ENCODE assay signal across 8 cellular contexts in the genomic region with DNA sequence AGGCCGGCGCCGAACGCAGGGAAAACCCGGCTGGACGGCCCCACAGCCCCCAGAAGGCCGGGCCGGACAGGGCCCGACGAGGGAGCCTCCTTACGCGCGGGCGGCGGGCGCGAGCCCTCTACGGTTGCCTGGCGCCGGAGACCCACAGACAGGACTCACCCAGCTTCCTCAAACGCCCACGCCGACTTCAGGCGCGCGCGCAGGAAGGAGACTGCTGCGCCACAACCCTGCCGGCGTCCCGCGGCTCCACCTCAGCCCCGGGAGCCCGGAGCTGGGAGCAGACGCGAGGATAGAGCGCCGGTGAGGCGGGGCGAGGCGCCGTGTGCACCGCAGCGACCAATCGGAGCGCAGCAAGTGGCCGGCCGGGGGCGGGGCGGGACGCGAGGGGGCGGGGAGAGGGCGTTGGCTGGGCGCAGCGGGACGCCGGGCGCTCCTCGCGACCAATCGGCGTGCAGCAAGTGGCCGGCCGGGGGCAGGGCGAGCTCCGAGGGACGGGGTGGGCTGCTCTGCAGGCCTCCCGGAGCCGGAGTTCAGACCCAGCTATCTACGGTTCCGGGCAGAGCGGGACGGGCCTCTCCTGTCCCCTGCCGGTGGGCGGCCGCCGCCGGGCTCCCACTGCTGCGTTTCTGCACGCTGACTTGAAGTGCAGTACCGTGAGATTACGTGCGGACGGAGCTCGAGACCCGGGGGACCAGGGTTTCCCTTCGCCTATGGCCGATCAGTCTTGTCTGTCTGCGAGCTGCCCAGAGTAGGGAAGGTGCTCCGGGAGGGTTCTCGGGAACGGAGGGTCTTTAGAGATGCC. TPM values are rescaled to one million over a fixed set of nuclear protein-coding genes. Genes with fewer than 3 reads are reported as not detected.
A peak's percentile ranks its signal among the peaks of the same experiment; 100 is the strongest.
DNase-seq lines count a peak whose midpoint lies in the region; ATAC-seq, FAIRE-seq and TF ChIP-seq lines count a peak whose summit lies in the region.

A gene (minus strand): TSS at position 296 of the 802 bp plus-strand sequence. CDS start 11,089 bp downstream, outside the sequence.

- TF ChIP-seq POLR2A in H1 (IDR thresholded peaks at IDR 0.05; ENCODE audit: control extremely low read depth in 1 of 2, low read depth in 2 of 2, low read length in 2 of 2), result peak; percentile 65 to 82

- H3K9me3 ChIP-seq in Caco-2, result no peaks in the 10 kb centered on the region
- H3K9me3 ChIP-seq in H1 (ENCODE audit: insufficient read depth in 2 of 2, low read depth in 1 of 2, low read length in 1 of 2), result no peaks in the 10 kb centered on the region

- no peaks in the 10 kb centered on the region for H3K27me3 Mint-ChIP-seq in Caco-2 (ENCODE audit: insufficient read depth, unreplicated experiment)

- no peak within 1 kb of the TSS for H2BK15ac ChIP-seq in H1 (ENCODE audit: low read length)

- 1% methylated on average over 47 of the region's 93 CpGs; no CpG with 5 or more reads in 1 of the 2 experiments for WGBS in H1 (ENCODE audit: extremely low coverage in 1 of 2, insufficient coverage in 1 of 2, insufficient read length in 1 of 2, insufficient replicate concordance in 2 of 2, low coverage in 1 of 2, low lambda C conversion rate in 2 of 2, missing lambda C conversion rate in 1 of 2), 2 experiments

- peak within 1 kb of the TSS; percentile 43; the same call in 1 of the 2 replicates for H3K27ac ChIP-seq in H1 (ENCODE audit: low read depth, low read length)

- H3K4me3 Mint-ChIP-seq in Caco-2 (ENCODE audit: unreplicated experiment), result peak within 1 kb of the TSS; percentile 91

- peak within 1 kb of the TSS; percentile 88 to 95 for H3K4me2 ChIP-seq in H1 (ENCODE audit: insufficient read depth in 1 of 2, low read depth in 2 of 2, low read length in 2 of 2)

- no TSS peak for BruUV-seq in Caco-2 (replicated peaks; lab: Mats Ljungman, UMichigan)

- H2BK20ac ChIP-seq in H1 (ENCODE audit: low read length), result no peak within 1 kb of the TSS

- no peaks in the 10 kb centered on the region for H3K9me3 Mint-ChIP-seq in Caco-2 (ENCODE audit: unreplicated experiment)

- H3K4me1 ChIP-seq in Caco-2 (peaks cover 6% of the 10 kb centered on the region; the same call in 1 of the 2 replicates), H1 (replicated peaks in 1 of 4; ENCODE audit: control insufficient read depth in 3 of 4, insufficient read depth in 4 of 4, low read length in 3 of 4) (0 out of 7 replicates have a peak, but pooled peaks cover 0 to 6% (median 0%) of the 10 kb centered on the region in 4 experiments)

- H4K20me1 ChIP-seq in H1 (replicated peaks in 1 of 2; ENCODE audit: control insufficient read depth in 1 of 2, insufficient read depth in 2 of 2, low read length in 2 of 2), result peaks cover 2% of the 10 kb centered on the region in 2 experiments

- peaks cover 10% of the 10 kb centered on the region for H3K23me2 ChIP-seq in H1 (ENCODE audit: low read depth, low read length)

- H2AFZ ChIP-seq in H1 (ENCODE audit: low read length), result peak within 1 kb of the TSS; percentile 92

- CTCF ChIA-PET in Caco-2 (lab: Charles Lee), result interaction anchor here (0.5 to 1.7 kb wide), 20 partner anchors 11 to 540 kb away, joined by 3 to 27 read pairs (median 4); a partner anchor contains a TSS
- CTCF ChIA-PET in H1 (lab: Charles Lee; ENCODE audit: partially characterized antibody), result interaction anchor here (0.8 to 1.5 kb wide), 9 partner anchors 10 to 412 kb away, joined by 3 to 5 read pairs (median 4); no protein-coding TSS in a partner anchor

- H4K8ac ChIP-seq in H1 (ENCODE audit: extremely low read depth, insufficient read depth, low read length), result peak within 1 kb of the TSS; percentile 94

- peak; percentile 33 to 51 for TF ChIP-seq RAD21 in H1 (IDR thresholded peaks at IDR 0.05 in 1 of 2, conservative IDR thresholded peaks at IDR 0.05 in 1 of 2; ENCODE audit: low read depth in 2 of 2, low read length in 2 of 2)

- intact Hi-C loops in Caco-2 (cut with micrococcal nuclease; ENCODE audit: unreplicated experiment), result no loop called here

- H3K4ac ChIP-seq in H1 (replicated peaks; ENCODE audit: insufficient read length, low read depth, low read length), result no peak within 1 kb of the TSS

- TF ChIP-seq EP300 in H1 (IDR thresholded peaks at IDR 0.05; ENCODE audit: borderline replicate concordance in 1 of 2, low read depth in 2 of 2, low read length in 2 of 2), result peak in 1 of 2 experiments; percentile 4; a peak in 1 of 3 replicates

- no peaks in the 10 kb centered on the region for H3K79me1 ChIP-seq in H1 (ENCODE audit: low read depth, low read length)

- H4K5ac ChIP-seq in H1 (ENCODE audit: insufficient read length, low read depth, low read length), result peak within 1 kb of the TSS; percentile 80

- H3K36me3 ChIP-seq in Caco-2 (ENCODE audit: control insufficient read depth, insufficient read depth, low read length) (no peaks in the 10 kb centered on the region), H1 (ENCODE audit: control insufficient read depth in 2 of 4, insufficient read depth in 4 of 4, low read length in 3 of 4) (no peaks in the 10 kb centered on the region)

- ATAC-seq in GM21367 (IDR thresholded peaks at IDR 0.05; ENCODE audit: unreplicated experiment), result peak; percentile 81

- POLR2A ChIA-PET in Caco-2 (lab: Charles Lee), result interaction anchor here (0.7 to 3.5 kb wide), 11 partner anchors 12 to 593 kb away, joined by 3 to 43 read pairs (median 6); a partner anchor contains a TSS
- POLR2A ChIA-PET in H1 (lab: Charles Lee; ENCODE audit: partially characterized antibody), result interaction anchor here (0.8 to 4.2 kb wide), 11 partner anchors 11 to 654 kb away, joined by 3 to 30 read pairs (median 5); a partner anchor contains a TSS

- peak; percentile 62 for FAIRE-seq in HTR-8/SVneo (lab: Jason Lieb, UNC)
- no peak for FAIRE-seq in H1 (lab: Jason Lieb, UNC)

- DNase-seq in Caco-2 (peak; percentile 97), HTR-8/SVneo (ENCODE audit: insufficient read length, low spot score) (peak; percentile 96), NOMO-1 treated with DMSO at 0.1 percent for 48 hours (lab: John Stamatoyannopoulos, UW; ENCODE audit: unreplicated experiment) (peak; percentile 95), H1 (ENCODE audit: low read depth in 1 of 2, low spot score in 2 of 2) (peak; percentile 88 to 95), mesenteric fat pad (ENCODE audit: low spot score) (peak; percentile 99)
- peak; percentile 87 to 98 (median 92) for DNase-seq in activated CD8-positive, alpha-beta memory T cell treated with anti-CD3 and anti-CD28 coated beads for 48 hours (ENCODE audit: low read depth in 2 of 3, low spot score in 2 of 3)
- peak; percentile 97 for DNase-seq in stimulated activated CD8-positive, alpha-beta memory T cell treated with anti-CD3 and anti-CD28 coated beads, Interleukin-15, amount 100 ng/mL, for 24 hours (ENCODE audit: low read depth)

- peak within 1 kb of the TSS; percentile 69 to 88 (median 74) for H3K9ac ChIP-seq in H1 (replicated peaks in 1 of 4; ENCODE audit: extremely low read depth in 1 of 4, low read depth in 3 of 4, low read length in 3 of 4)

- TF ChIP-seq CTCF in Caco-2 (IDR thresholded peaks at IDR 0.05; ENCODE audit: insufficient read depth in 1 of 2, low read depth in 1 of 2, low read length in 1 of 2, severe bottlenecking in 1 of 2, unreplicated experiment in 1 of 2), result peak; percentile 35 to 82
- peak; percentile 40 to 49 (median 41) for TF ChIP-seq CTCF in H1 (IDR thresholded peaks at IDR 0.05; ENCODE audit: control extremely low read depth in 1 of 3, insufficient read depth in 1 of 3, low read depth in 1 of 3, low read length in 3 of 3)

- no peak within 1 kb of the TSS for H2BK120ac ChIP-seq in H1 (replicated peaks; ENCODE audit: low read depth, low read length)

- H3K23ac ChIP-seq in H1 (ENCODE audit: insufficient read length), result no peak within 1 kb of the TSS

- peaks cover 0 to 5% of the 10 kb centered on the region in 2 experiments; a peak in 1 of 4 replicates for H3K79me2 ChIP-seq in H1 (ENCODE audit: control insufficient read depth in 1 of 2, insufficient read depth in 2 of 2, low read length in 2 of 2)

- H2BK12ac ChIP-seq in H1 (ENCODE audit: low read depth, low read length), result peak within 1 kb of the TSS; percentile 39; the same call in 1 of the 2 replicates

- H3K36me3 Mint-ChIP-seq in Caco-2 (ENCODE audit: insufficient read depth, unreplicated experiment), result no peaks in the 10 kb centered on the region

- H2BK5ac ChIP-seq in H1 (ENCODE audit: low read depth, low read length), result 0 out of 2 replicates have a peak within 1 kb of the TSS, but pooled peaks have one; percentile 20

- H3K4me3 ChIP-seq in Caco-2 (ENCODE audit: low read depth, low read length) (peak within 1 kb of the TSS; percentile 91), H1 (ENCODE audit: extremely low read depth in 1 of 4, insufficient read depth in 2 of 4, low read depth in 3 of 4, low read length in 4 of 4) (peak within 1 kb of the TSS; percentile 75 to 87 (median 77))

- no peak within 1 kb of the TSS for H3K14ac ChIP-seq in H1 (ENCODE audit: insufficient read length)

- H3K18ac ChIP-seq in H1 (ENCODE audit: extremely low read depth, low read length), result peak within 1 kb of the TSS; percentile 88

- H4K91ac ChIP-seq in H1 (replicated peaks; ENCODE audit: insufficient read length, low read length), result peak within 1 kb of the TSS; percentile 74

- H2AK5ac ChIP-seq in H1 (ENCODE audit: low read depth, low read length), result no peak within 1 kb of the TSS

- peaks cover 4% of the 10 kb centered on the region for H3K4me1 Mint-ChIP-seq in Caco-2 (ENCODE audit: low read depth, unreplicated experiment)

- peak within 1 kb of the TSS; percentile 89 for H3K27ac Mint-ChIP-seq in Caco-2 (ENCODE audit: unreplicated experiment)

- no peaks in the 10 kb centered on the region for H3K27me3 ChIP-seq in Caco-2 (replicated peaks; ENCODE audit: control insufficient read depth, insufficient read depth, low read length)
- no peaks in the 10 kb centered on the region for H3K27me3 ChIP-seq in H1 (replicated peaks in 1 of 4; ENCODE audit: control insufficient read depth in 3 of 4, extremely low read depth in 1 of 4, insufficient read depth in 3 of 4, low read length in 3 of 4)

- peak within 1 kb of the TSS; percentile 79 for H3K56ac ChIP-seq in H1 (replicated peaks; ENCODE audit: insufficient read length, low read depth, low read length)

TF ChIP-seq in H1, 55 proteins besides CTCF, POLR2A, EP300 and RAD21 (continues in another document):
- TF ChIP-seq MAFK (IDR thresholded peaks at IDR 0.05; ENCODE audit: low read depth, low read length) (no peak), PHF8 (conservative IDR thresholded peaks at IDR 0.05; ENCODE audit: low read depth, low read length) (peak; percentile 61), RNF2 (IDR thresholded peaks at IDR 0.05; ENCODE audit: borderline replicate concordance, low read depth, low read length, missing control alignments, poor library complexity, severe bottlenecking) (no peak)

RNA-seq across cellular contexts. Expression of the gene that starts here (rescaled TPM):
- 21.0 and 25.9 TPM in 2 replicates for total RNA-seq in Caco-2 (2022)
- total RNA-seq in H1 (2021; fragmentation: NEBNext Ultra II Directional; extraction: Animal tissue kit (Norgen Biotek cat#: 25700)), result 16.8 and 17.8 TPM in 2 replicates
- 20.5 and 21.9 TPM in 2 replicates for polyA plus RNA-seq in H1 (2011; rRNA removed)
- 33.1 TPM for polyA plus RNA-seq in H1 (2011; cell fraction: cytosol; rRNA removed)
- polyA plus RNA-seq in H1 (2011; cell fraction: nucleus; rRNA removed), result 43.9 TPM
- polyA plus RNA-seq in H1 (2012, experiment 1 of 2), result 14.6 to 20.9 TPM (median 17.7 TPM) in 4 replicates
- polyA plus RNA-seq in H1 (2012, experiment 2 of 2), result 3.9 TPM
- 12.8 TPM for polyA plus RNA-seq in H1 (2013, experiment 1 of 2)
- 12.5 TPM for polyA plus RNA-seq in H1 (2013, experiment 2 of 2)
- polyA minus RNA-seq in H1 (2011; rRNA and poly(A)+ RNA removed), result 8.7 and 11.9 TPM in 2 replicates
- 5.6 TPM for polyA minus RNA-seq in H1 (2011; cell fraction: cytosol; rRNA and poly(A)+ RNA removed)
- polyA minus RNA-seq in H1 (2011; cell fraction: nucleus; rRNA and poly(A)+ RNA removed), result 15.8 TPM
- total RNA-seq in mesenteric fat pad, result 36.1 TPM

Comparison
In these comparisons a context has a peak if more than half of its experiments do, and no peak if none do; other contexts are left out.
1. Peak in every context shown above with its lines: DNase-seq, ATAC-seq, H3K4me3 ChIP-seq and H3K27ac ChIP-seq.